In the genomic region with DNA sequence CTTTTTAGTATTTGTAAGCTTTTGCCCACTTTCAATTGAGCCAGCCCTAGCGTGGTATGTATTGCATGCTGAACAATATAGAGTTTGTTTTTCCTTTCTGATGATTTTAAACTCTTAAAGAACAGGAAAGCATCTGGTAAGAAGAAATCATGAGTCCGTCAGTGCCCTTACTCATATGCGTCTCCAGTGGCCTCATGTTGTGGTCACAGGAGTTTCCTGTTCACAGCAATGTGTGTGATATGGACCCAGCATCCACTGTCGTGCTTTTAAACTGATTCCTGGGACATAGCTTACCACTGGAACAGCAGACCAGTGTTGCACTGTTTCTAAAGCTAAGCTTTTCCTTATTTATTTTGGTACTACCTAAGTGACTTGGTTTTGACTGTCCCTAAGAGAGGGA, we compare ENCODE assay signal across 1 cellular context.
TF ChIP-seq lines count a peak whose summit lies in the region.

No MANE protein-coding gene starts in this region.

TF ChIP-seq in SK-N-SH, 30 proteins besides CTCF, POLR2A, EP300 and RAD21 (continued from another document):
- TF ChIP-seq USF1 (IDR thresholded peaks at IDR 0.05; ENCODE audit: borderline replicate concordance, low read depth) (no peak), ZBTB33 (IDR thresholded peaks at IDR 0.05; ENCODE audit: borderline replicate concordance, low read depth) (no peak), RCOR1 (IDR thresholded peaks at IDR 0.05; ENCODE audit: low read length) (no peak), REST (IDR thresholded peaks at IDR 0.05; ENCODE audit: low read depth, low read length) (no peak), TCF12 (IDR thresholded peaks at IDR 0.05) (no peak), MEF2A (IDR thresholded peaks at IDR 0.05; ENCODE audit: borderline replicate concordance, low read depth) (no peak), POLR2AphosphoS5 (IDR thresholded peaks at IDR 0.05; ENCODE audit: low read depth, low read length) (no peak)
